Comparison of ENCODE assay signal across 21 cellular contexts in the genomic region with DNA sequence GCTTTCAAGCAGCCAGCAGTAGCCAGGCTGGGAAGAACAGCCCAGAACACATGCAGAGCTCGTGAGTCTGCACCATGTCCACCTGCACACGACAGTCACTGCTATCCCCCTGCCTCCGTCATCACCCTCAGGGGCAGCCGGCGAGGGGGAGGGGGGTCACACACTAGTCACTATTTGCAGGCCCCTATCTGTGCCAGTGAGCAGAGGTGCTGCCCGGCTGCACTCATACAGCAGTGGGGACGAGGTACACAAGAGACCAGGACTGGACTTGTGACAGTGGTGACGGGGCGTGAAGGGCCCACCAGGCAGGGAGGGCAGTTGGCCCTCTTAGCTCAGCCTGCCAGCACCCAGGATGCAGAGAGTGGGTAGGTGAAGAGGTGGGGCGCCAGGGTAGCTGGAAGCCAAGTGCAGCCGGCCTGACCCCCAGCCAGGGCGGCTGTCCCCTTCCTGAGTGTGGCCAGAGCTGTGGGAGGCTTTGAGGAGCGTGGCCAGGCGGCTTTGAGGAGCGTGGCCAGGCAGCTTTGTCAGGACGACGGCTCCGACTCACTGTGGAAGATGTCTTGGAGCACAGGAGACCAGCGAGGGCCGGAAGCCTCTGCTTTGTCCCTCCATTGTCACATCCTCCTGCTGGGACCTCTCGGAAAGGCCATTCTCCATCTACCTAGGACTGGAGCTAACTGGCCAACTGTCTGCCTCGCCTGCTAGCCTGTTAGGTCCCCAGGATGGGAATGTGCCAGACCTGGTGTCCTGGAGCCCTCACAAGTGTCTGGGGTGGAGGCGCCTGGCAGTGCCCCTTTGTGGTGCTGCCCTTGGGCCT. TPM values are rescaled to one million over a fixed set of nuclear protein-coding genes. Genes with fewer than 3 reads are reported as not detected.
A peak's percentile ranks its signal among the peaks of the same experiment; 100 is the strongest.
DNase-seq lines count a peak whose midpoint lies in the region; ATAC-seq and TF ChIP-seq lines count a peak whose summit lies in the region.
"Had no signal": no experiment of that assay in that cellular context is flagged by ENCODE, and none has a peak within 500 bp of the region (broad histone marks: within the 10 kb centered on the region; RNA-seq: fewer than 3 reads in every experiment).

No MANE protein-coding gene starts in this region.

- H3K4me3 ChIP-seq in Panc1 (ENCODE audit: low read depth in 2 of 2, low read length in 2 of 2): no peak overlapping the region
- H3K4me3 ChIP-seq in mucosa of descending colon: no peak overlapping the region
- H3K4me3 ChIP-seq in upper lobe of right lung: no peak overlapping the region
- H3K4me3 ChIP-seq: Peyer's patch had no signal

- H3K9me3 Mint-ChIP-seq in activated T-helper 17 cell treated with anti-CD3 and anti-CD28 coated beads, Interleukin-2, amount 50 U/mL, for 72 hours: no peaks in the 10 kb centered on the region
- H3K9me3 Mint-ChIP-seq: CD8-positive, alpha-beta T cell had no signal

- BruUV-seq in Panc1 (replicated peaks; lab: Mats Ljungman, UMichigan): no TSS peak

- H3K27ac ChIP-seq in Panc1 (ENCODE audit: low read length): no peak overlapping the region
- H3K27ac ChIP-seq in upper lobe of right lung: no peak overlapping the region
- H3K27ac ChIP-seq: Peyer's patch had no signal

- H3K36me3 ChIP-seq in Panc1 (ENCODE audit: control insufficient read depth, insufficient read depth, low read length) (no peaks in the 10 kb centered on the region), mucosa of descending colon (ENCODE audit: low read depth) (no peaks in the 10 kb centered on the region), upper lobe of right lung (no peaks in the 10 kb centered on the region)
- H3K36me3 ChIP-seq: Peyer's patch had no signal

- peaks cover 8% of the 10 kb centered on the region for H3K27me3 Mint-ChIP-seq in activated T-helper 17 cell treated with anti-CD3 and anti-CD28 coated beads, Interleukin-2, amount 50 U/mL, for 72 hours

- H3K27ac Mint-ChIP-seq in activated T-helper 17 cell treated with anti-CD3 and anti-CD28 coated beads, Interleukin-2, amount 50 U/mL, for 72 hours: no peak overlapping the region
- H3K27ac Mint-ChIP-seq: CD8-positive, alpha-beta T cell had no signal

- H3K36me3 Mint-ChIP-seq in activated T-helper 17 cell treated with anti-CD3 and anti-CD28 coated beads, Interleukin-2, amount 50 U/mL, for 72 hours (ENCODE audit: low read depth): no peaks in the 10 kb centered on the region
- H3K36me3 Mint-ChIP-seq: CD8-positive, alpha-beta T cell had no signal

- ATAC-seq in Panc1 (peak; percentile 25; the same call in 1 of the 2 replicates), mucosa of descending colon (peak; percentile 17), upper lobe of right lung (no peak), GM18519 (IDR thresholded peaks at IDR 0.05; ENCODE audit: low FRiP score, unreplicated experiment) (no peak)
- ATAC-seq in activated T-helper 17 cell treated with anti-CD3 and anti-CD28 coated beads, Interleukin-2, amount 50 U/mL, for 72 hours (replicated peaks): no peak
- ATAC-seq: CD8-positive, alpha-beta T cell had no signal

- intact Hi-C loops in Panc1 (cut with micrococcal nuclease; ENCODE audit: unreplicated experiment): no loop called here
- intact Hi-C loops in mucosa of descending colon (cut with DNase I, micrococcal nuclease): no loop called here
- intact Hi-C loops in upper lobe of right lung (cut with DNase I): no loop called here

- H3K9me3 ChIP-seq in Panc1 (ENCODE audit: control insufficient read depth, insufficient read depth, low read depth, low read length): no peaks in the 10 kb centered on the region
- no peaks in the 10 kb centered on the region for H3K9me3 ChIP-seq in mucosa of descending colon
- no peaks in the 10 kb centered on the region for H3K9me3 ChIP-seq in upper lobe of right lung
- H3K9me3 ChIP-seq: Peyer's patch had no signal

- no peaks in the 10 kb centered on the region for H3K4me1 Mint-ChIP-seq in activated T-helper 17 cell treated with anti-CD3 and anti-CD28 coated beads, Interleukin-2, amount 50 U/mL, for 72 hours

- TF ChIP-seq CTCF in Panc1 (IDR thresholded peaks at IDR 0.05): no peak
- no peak for TF ChIP-seq CTCF in mucosa of descending colon (IDR thresholded peaks at IDR 0.05)
- TF ChIP-seq CTCF in upper lobe of right lung (IDR thresholded peaks at IDR 0.05): no peak

- H3K27me3 ChIP-seq in Panc1 (ENCODE audit: control insufficient read depth, insufficient read depth, low read length) (no peaks in the 10 kb centered on the region), upper lobe of right lung (no peaks in the 10 kb centered on the region)
- H3K27me3 ChIP-seq: Peyer's patch had no signal

- H3K4me3 Mint-ChIP-seq in activated T-helper 17 cell treated with anti-CD3 and anti-CD28 coated beads, Interleukin-2, amount 50 U/mL, for 72 hours: no peak overlapping the region
- H3K4me3 Mint-ChIP-seq: CD8-positive, alpha-beta T cell had no signal

- POLR2A ChIA-PET in Panc1 (lab: Charles Lee): no interaction called here

- CTCF ChIA-PET in Panc1 (lab: Charles Lee): interaction anchor here (0.5 kb wide), 1 partner anchor 31 kb away, joined by 3 read pairs; no protein-coding TSS in a partner anchor

- peak; percentile 10 for DNase-seq in GM03348 (ENCODE audit: low spot score)
- no peak for DNase-seq in Panc1 (ENCODE audit: low read depth, low spot score)
- DNase-seq in mucosa of descending colon: no peak
- DNase-seq in upper lobe of right lung: peak; percentile 44
- no peak for DNase-seq in SHP77 (lab: John Stamatoyannopoulos, UW)
- DNase-seq: CD8-positive, alpha-beta T cell; DMS79 treated with DMSO at 0.1 percent for 48 hours; GDM1; GOT3; KBM-7; NCI-H1048; NCI-H1436 treated with DMSO at 0.1 percent for 48 hours; NCI-H2029 treated with DMSO at 0.1 percent for 48 hours; NCI-H2171 treated with DMSO at 0.1 percent for 48 hours; NCI-H510A; SIG-M5 had no signal

- H3K4me1 ChIP-seq in Panc1 (ENCODE audit: control insufficient read depth, insufficient read depth, low read length) (no peaks in the 10 kb centered on the region), mucosa of descending colon (ENCODE audit: low read depth) (no peaks in the 10 kb centered on the region), upper lobe of right lung (no peaks in the 10 kb centered on the region)
- H3K4me1 ChIP-seq: Peyer's patch had no signal

- in situ Hi-C loops in Panc1 (cut with HindIII; ENCODE audit: low pct_unique_long_range_greater_than_20kb, low sequenced_read_pairs): no loop called here

RNA-seq across cellular contexts. Expression of a gene that starts 52.1 kb away (rescaled TPM):
- total RNA-seq in Panc1 (2021; ENCODE audit: unreplicated experiment) (0.77 TPM), mucosa of descending colon (10 to 100 TPM in 1 of 3 donors, 1 to 10 TPM in 2; 6.1 to 15.1 (median 9.2) TPM), upper lobe of right lung (84.2 TPM)
- polyA plus RNA-seq in Panc1 (2012; ENCODE audit: insufficient read length): 0.16 TPM
- under 1 TPM; 0.06 to 0.74 TPM for total RNA-seq in activated T-helper 17 cell treated with anti-CD3 and anti-CD28 coated beads, Interleukin-2, amount 50 U/mL, for 72 hours
- total RNA-seq: CD8-positive, alpha-beta T cell had no signal
- polyA plus RNA-seq: AG04450, BJ had no signal

Comparison
In these comparisons a context has a peak if more than half of its experiments do, and no peak if none do; other contexts are left out.
1. DNase-seq: peak in GM03348 (single experiment) and upper lobe of right lung (single experiment); none in Panc1 (single experiment), mucosa of descending colon (0 of 3) and SHP77 (0 of 2).
2. ATAC-seq: peak in Panc1 (single experiment) and mucosa of descending colon (single experiment); none in upper lobe of right lung (single experiment), GM18519 (single experiment) and activated T-helper 17 cell treated with anti-CD3 and anti-CD28 coated beads, Interleukin-2, amount 50 U/mL, for 72 hours (single experiment).